25 cellular contexts compared by ENCODE assay signal in the genomic region with DNA sequence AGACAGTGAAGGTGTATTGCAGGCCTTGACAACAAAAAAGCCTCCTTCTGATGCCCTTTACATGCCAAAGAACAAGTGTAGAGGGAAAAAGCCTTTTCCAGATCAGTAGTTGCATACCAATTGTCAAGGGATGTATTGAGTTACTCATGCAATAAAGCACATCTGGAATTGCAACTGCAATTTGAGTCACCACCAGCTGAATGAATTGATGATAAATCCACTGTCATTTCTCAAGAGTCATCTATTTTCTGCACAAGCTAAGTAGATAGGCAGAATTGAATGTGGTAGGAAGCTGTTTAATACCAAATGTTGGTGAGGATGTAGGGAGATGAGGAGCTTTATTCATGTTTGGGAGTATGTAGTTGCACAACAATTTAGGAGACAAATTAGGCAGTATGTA.
"Had no signal": no experiment of that assay in that cellular context is flagged by ENCODE, and none has a peak within 500 bp of the region (broad histone marks: within the 10 kb centered on the region; RNA-seq: fewer than 3 reads in every experiment).

No MANE protein-coding gene starts in this region.

- H3K9me3 ChIP-seq: psoas muscle, right atrium auricular region had no signal

- H3K79me2 ChIP-seq: parathyroid adenoma had no signal

- H3K4me1 ChIP-seq: heart left ventricle, neural progenitor cell, parathyroid adenoma, psoas muscle, right atrium auricular region, tibial nerve had no signal

- H3K9me3 Mint-ChIP-seq: activated naive CD4-positive, alpha-beta T cell treated with anti-CD3 and anti-CD28 coated beads, Interleukin-2, amount 50 U/mL, for 24 hours; activated naive CD8-positive, alpha-beta T cell treated with anti-CD3 and anti-CD28 coated beads, Interleukin-2, amount 50 U/mL, for 24 hours; activated T-helper 2 cell treated with anti-CD3 and anti-CD28 coated beads, Interferon-gamma antibody, Interleukin-2, Interleukin-4, amounts not matched to agents 10 μg/mL and 5 μg/mL and 100 μg/mL, durations not matched to agents 14 hours and 24 hours and 36 hours; memory B cell; neural progenitor cell had no signal

- H3K9ac ChIP-seq: neural progenitor cell, parathyroid adenoma had no signal

- H2AFZ ChIP-seq: neural progenitor cell, parathyroid adenoma had no signal

- H3K4me3 Mint-ChIP-seq: activated CD4-positive, alpha-beta T cell treated with anti-CD3 and anti-CD28 coated beads for 36 hours; activated CD8-positive, alpha-beta memory T cell treated with anti-CD3 and anti-CD28 coated beads, Interleukin-2, amount 10 ng/mL, durations not matched to agents 7 days and 5 days; activated CD8-positive, alpha-beta T cell treated with anti-CD3 and anti-CD28 coated beads, Interleukin-2, amount 10 ng/mL, durations not matched to agents 7 days and 5 days; activated naive CD4-positive, alpha-beta T cell treated with anti-CD3 and anti-CD28 coated beads, Interleukin-2, amount 50 U/mL, for 24 hours; activated naive CD8-positive, alpha-beta T cell treated with anti-CD3 and anti-CD28 coated beads, Interleukin-2, amount 50 U/mL, for 24 hours; immature natural killer cell; memory B cell; natural killer cell; neural progenitor cell had no signal

- H3K36me3 ChIP-seq: heart left ventricle, right atrium auricular region, tibial nerve had no signal

- H3K4me3 ChIP-seq: heart left ventricle, neural progenitor cell, psoas muscle, right atrium auricular region, tibial nerve had no signal

- H3K4me2 ChIP-seq: neural progenitor cell had no signal

- H3K27me3 Mint-ChIP-seq: activated CD8-positive, alpha-beta memory T cell treated with anti-CD3 and anti-CD28 coated beads, Interleukin-2, amount 10 ng/mL, durations not matched to agents 7 days and 5 days had no signal

- H3K27ac ChIP-seq: heart left ventricle, neural progenitor cell, parathyroid adenoma, psoas muscle, right atrium auricular region, tibial nerve had no signal

- H3K27ac Mint-ChIP-seq: activated CD4-positive, alpha-beta T cell treated with anti-CD3 and anti-CD28 coated beads for 36 hours; activated CD8-positive, alpha-beta memory T cell treated with anti-CD3 and anti-CD28 coated beads, Interleukin-2, amount 10 ng/mL, durations not matched to agents 7 days and 5 days; activated CD8-positive, alpha-beta T cell treated with anti-CD3 and anti-CD28 coated beads, Interleukin-2, amount 10 ng/mL, durations not matched to agents 7 days and 5 days; activated naive CD4-positive, alpha-beta T cell treated with anti-CD3 and anti-CD28 coated beads, Interleukin-2, amount 50 U/mL, for 24 hours; activated naive CD8-positive, alpha-beta T cell treated with anti-CD3 and anti-CD28 coated beads, Interleukin-2, amount 50 U/mL, for 24 hours; activated T-helper 2 cell treated with anti-CD3 and anti-CD28 coated beads, Interferon-gamma antibody, Interleukin-2, Interleukin-4, amounts not matched to agents 10 μg/mL and 5 μg/mL and 100 μg/mL, durations not matched to agents 14 hours and 24 hours and 36 hours; immature natural killer cell; memory B cell; natural killer cell; neural progenitor cell had no signal

- H3K27me3 ChIP-seq: heart left ventricle, neural progenitor cell, right atrium auricular region, tibial nerve had no signal

- H3K36me3 Mint-ChIP-seq: activated CD8-positive, alpha-beta memory T cell treated with anti-CD3 and anti-CD28 coated beads, Interleukin-2, amount 10 ng/mL, durations not matched to agents 7 days and 5 days; activated naive CD4-positive, alpha-beta T cell treated with anti-CD3 and anti-CD28 coated beads, Interleukin-2, amount 50 U/mL, for 24 hours; immature natural killer cell; memory B cell; natural killer cell; neural progenitor cell had no signal

- H3K4me1 Mint-ChIP-seq: activated CD4-positive, alpha-beta T cell treated with anti-CD3 and anti-CD28 coated beads for 36 hours; activated CD8-positive, alpha-beta memory T cell treated with anti-CD3 and anti-CD28 coated beads, Interleukin-2, amount 10 ng/mL, durations not matched to agents 7 days and 5 days; activated naive CD4-positive, alpha-beta T cell treated with anti-CD3 and anti-CD28 coated beads, Interleukin-2, amount 50 U/mL, for 24 hours; activated naive CD8-positive, alpha-beta T cell treated with anti-CD3 and anti-CD28 coated beads, Interleukin-2, amount 50 U/mL, for 24 hours; immature natural killer cell; memory B cell; natural killer cell; neural progenitor cell had no signal

- DNase-seq: activated CD4-positive, alpha-beta T cell treated with anti-CD3 and anti-CD28 coated beads for 36 hours; activated CD4-positive, CD25-positive, alpha-beta regulatory T cell; activated CD8-positive, alpha-beta memory T cell treated with anti-CD3 and anti-CD28 coated beads, Interleukin-2, amount 10 ng/mL, durations not matched to agents 7 days and 5 days; activated CD8-positive, alpha-beta T cell treated with anti-CD3 and anti-CD28 coated beads, Interleukin-2, amount 10 ng/mL, durations not matched to agents 7 days and 5 days; activated naive CD8-positive, alpha-beta T cell treated with anti-CD3 and anti-CD28 coated beads, Interleukin-2, amount 50 U/mL, for 24 hours; activated T-cell treated with anti-CD3 and anti-CD28 coated beads, Interleukin-2, amount 50 U/mL, for 48 hours; dermis blood vessel endothelial cell; effector CD4-positive, alpha-beta T cell; heart left ventricle; hypothalamus; immature natural killer cell; natural killer cell; occipital lobe; psoas muscle; stimulated activated CD4-positive, alpha-beta T cell treated with anti-CD3 and anti-CD28 coated beads, Interleukin-15, amount 100 ng/mL, for 24 hours; stimulated activated CD4-positive, alpha-beta T cell treated with anti-CD3 and anti-CD28 coated beads, Interleukin-2, amount 100 ng/mL, for 24 hours; stimulated activated naive CD4-positive, alpha-beta T cell; T-helper 2 cell had no signal
